ENCODE assay signal across 20 cellular contexts in genomic region chr1:81757398-81758020, GRCh38. TPM values are rescaled to one million over a fixed set of nuclear protein-coding genes. Genes with fewer than 3 reads are reported as not detected.
DNase-seq lines count a peak whose midpoint lies in the region; ATAC-seq, FAIRE-seq and TF ChIP-seq lines count a peak whose summit lies in the region.
"Had no signal": no experiment of that assay in that cellular context is flagged by ENCODE, and none has a peak within 500 bp of the region (broad histone marks: within the 10 kb centered on the region; RNA-seq: fewer than 3 reads in every experiment).

No MANE protein-coding gene starts in this region.

- H3K27me3 ChIP-seq in GM12878 (replicated peaks in 1 of 2; ENCODE audit: control insufficient read depth in 2 of 2, insufficient read depth in 2 of 2, low read length in 1 of 2) (no peaks in the 10 kb centered on the region), hepatocyte (no peaks in the 10 kb centered on the region)

- no peaks in the 10 kb centered on the region for H3K4me1 ChIP-seq in GM12878 (ENCODE audit: control insufficient read depth, insufficient read depth, low read length)
- H3K4me1 ChIP-seq in hepatocyte (ENCODE audit: insufficient read depth), result no peaks in the 10 kb centered on the region

- TF ChIP-seq EP300 in GM12878 (IDR thresholded peaks at IDR 0.05; ENCODE audit: borderline replicate concordance in 1 of 2, control insufficient read depth in 1 of 2, low read depth in 2 of 2, low read length in 2 of 2), result no peak

- in situ Hi-C loops in GM12878 (cut with MboI), result no loop called here

- no peaks in the 10 kb centered on the region for H3K9me3 Mint-ChIP-seq in endothelial cell (ENCODE audit: unreplicated experiment)

- H3K4me2 ChIP-seq in GM12878 (ENCODE audit: control insufficient read depth, insufficient read depth) (no peak overlapping the region), hepatocyte (no peak overlapping the region)

- POLR2A ChIA-PET in GM12878 (lab: Charles Lee), result interaction anchor here (0.6 kb wide), 1 partner anchor 9 kb away, joined by 4 read pairs; no protein-coding TSS in a partner anchor

- CTCF ChIA-PET in GM12878 (lab: Yijun Ruan, JAX), result interaction anchor here (1.0 to 12.1 kb wide), 5 partner anchors 12 to 501 kb away, joined by 3 to 340 read pairs (median 4); no protein-coding TSS in a partner anchor

- 46% methylated on average over 8 of the region's 8 CpGs for WGBS in GM12878 (ENCODE audit: insufficient coverage, insufficient replicate concordance, low lambda C conversion rate, missing lambda C conversion rate)
- 84% methylated on average over 8 of the region's 8 CpGs for WGBS in hepatocyte (ENCODE audit: low lambda C conversion rate, missing lambda C conversion rate)

- no peaks in the 10 kb centered on the region for H3K9me3 ChIP-seq in GM12878 (replicated peaks; ENCODE audit: control insufficient read depth, insufficient read depth, low read length)
- H3K9me3 ChIP-seq in hepatocyte (ENCODE audit: low read depth), result no peaks in the 10 kb centered on the region

- no peak overlapping the region for H3K9ac ChIP-seq in GM12878 (ENCODE audit: control insufficient read depth, insufficient read depth, low read length)

- H3K4me3 ChIP-seq in GM12878 (no peak overlapping the region), hepatocyte (no peak overlapping the region)

- DNase-seq in left ventricle myocardium superior, result no peak
- DNase-seq in Right ventricle myocardium inferior (ENCODE audit: missing footprints), result no peak
- DNase-seq in GM12878 (ENCODE audit: low read depth, low spot score), result no peak
- no peak for DNase-seq in hepatocyte (ENCODE audit: low spot score)
- no peak for DNase-seq in activated CD8-positive, alpha-beta memory T cell treated with anti-CD3 and anti-CD28 coated beads for 24 hours
- no peak for DNase-seq in glomerular visceral epithelial cell (ENCODE audit: extremely low spot score)
- DNase-seq in endothelial cell (ENCODE audit: low spot score), result no peak
- no peak for DNase-seq in SKM-1 (lab: John Stamatoyannopoulos, UW; ENCODE audit: unreplicated experiment)
- DNase-seq: AML-193, DMS 273 treated with DMSO at 0.1 percent for 48 hours, GF-D8, KG1, NCI-H1436, NCI-H2029 treated with DMSO at 0.1 percent for 48 hours, NCI-H510A, NCI-H774 had no signal

- H3K79me2 ChIP-seq in GM12878 (ENCODE audit: control insufficient read depth, insufficient read depth, low read length) (no peaks in the 10 kb centered on the region), hepatocyte (no peaks in the 10 kb centered on the region)

- no peaks in the 10 kb centered on the region for H3K9me2 ChIP-seq in hepatocyte (replicated peaks; ENCODE audit: insufficient read depth)

- no TSS peak for BruUV-seq in GM12878 (replicated peaks; lab: Mats Ljungman, UMichigan)

- no peak overlapping the region for H3K27ac Mint-ChIP-seq in endothelial cell (ENCODE audit: unreplicated experiment)
- H3K27ac Mint-ChIP-seq: CD14-positive monocyte had no signal

- no peak overlapping the region for H3K27ac ChIP-seq in GM12878 (ENCODE audit: control insufficient read depth, insufficient read depth)
- peak overlapping the region; percentile 12 for H3K27ac ChIP-seq in hepatocyte

- no peak overlapping the region for H3K4me3 Mint-ChIP-seq in endothelial cell (ENCODE audit: unreplicated experiment)
- H3K4me3 Mint-ChIP-seq: CD14-positive monocyte had no signal

- intact Hi-C loops in left ventricle myocardium superior (cut with micrococcal nuclease) (no loop called here), Right ventricle myocardium inferior (cut with DNase I) (loop anchor here (5.0 to 10.0 kb wide), 3 partner anchors 205 to 453 kb away; no protein-coding TSS in a partner anchor), GM12878 (cut with micrococcal nuclease; ENCODE audit: unreplicated experiment) (no loop called here)

- no peak overlapping the region for H2AFZ ChIP-seq in GM12878 (ENCODE audit: control insufficient read depth, low read depth, low read length)
- H2AFZ ChIP-seq in hepatocyte, result no peak overlapping the region

- H4K20me1 ChIP-seq in GM12878 (ENCODE audit: control insufficient read depth, insufficient read depth) (no peaks in the 10 kb centered on the region), hepatocyte (ENCODE audit: insufficient read depth, poor library complexity, severe bottlenecking) (no peaks in the 10 kb centered on the region)

- TF ChIP-seq CTCF in GM12878 (IDR thresholded peaks at IDR 0.05 in 2 of 3, conservative IDR thresholded peaks at IDR 0.05 in 1 of 3; ENCODE audit: control insufficient read depth in 2 of 3, extremely low read depth in 1 of 3, insufficient read depth in 1 of 3, low read depth in 3 of 3, low read length in 3 of 3) (no peak), hepatocyte (IDR thresholded peaks at IDR 0.05; ENCODE audit: poor library complexity) (no peak), endothelial cell (IDR thresholded peaks at IDR 0.05; ENCODE audit: unreplicated experiment) (no peak)

- SMC1A ChIA-PET in GM12878 (lab: Charles Lee; ENCODE audit: uncharacterized antibody, unreplicated experiment), result interaction anchor here (0.5 to 12.9 kb wide), 14 partner anchors 10 to 343 kb away, joined by 3 to 407 read pairs (median 3); no protein-coding TSS in a partner anchor

- H3K27me3 Mint-ChIP-seq in endothelial cell (ENCODE audit: unreplicated experiment), result no peaks in the 10 kb centered on the region

- ATAC-seq in left ventricle myocardium superior, result peak; percentile 45
- no peak for ATAC-seq in Right ventricle myocardium inferior
- no peak for ATAC-seq in GM12878
- ATAC-seq: HepG2 had no signal

- TF ChIP-seq POLR2A in GM12878 (IDR thresholded peaks at IDR 0.05; ENCODE audit: low read depth, low read length), result no peak

- no peaks in the 10 kb centered on the region for H3K36me3 Mint-ChIP-seq in endothelial cell (ENCODE audit: low read depth, unreplicated experiment)
- H3K36me3 Mint-ChIP-seq: CD14-positive monocyte had no signal

- no peaks in the 10 kb centered on the region for H3K4me1 Mint-ChIP-seq in endothelial cell (ENCODE audit: unreplicated experiment)
- H3K4me1 Mint-ChIP-seq: CD14-positive monocyte had no signal

- no peak for FAIRE-seq in GM12878 (lab: Jason Lieb, UNC)
- FAIRE-seq: A204.1, HepG2 had no signal

- RAD21 ChIA-PET in GM12878 (lab: Charles Lee; ENCODE audit: unreplicated experiment), result interaction anchor here (0.9 to 8.9 kb wide), 6 partner anchors 14 to 207 kb away, joined by 3 to 296 read pairs (median 4); no protein-coding TSS in a partner anchor

- H3K36me3 ChIP-seq in GM12878 (ENCODE audit: control insufficient read depth in 2 of 2, insufficient read depth in 2 of 2, low read length in 1 of 2) (no peaks in the 10 kb centered on the region), hepatocyte (replicated peaks; ENCODE audit: insufficient read depth, low read depth) (no peaks in the 10 kb centered on the region)

- TF ChIP-seq RAD21 in GM12878 (IDR thresholded peaks at IDR 0.05; ENCODE audit: insufficient read depth, low read depth, low read length), result no peak

TF ChIP-seq in GM12878, 131 proteins besides CTCF, POLR2A, EP300 and RAD21:
- TF ChIP-seq ZSCAN29 (IDR thresholded peaks at IDR 0.05) (no peak), SPI1 (IDR thresholded peaks at IDR 0.05; ENCODE audit: borderline replicate concordance, insufficient read depth, low read depth, low read length) (peak; percentile 81), FOXM1 (IDR thresholded peaks at IDR 0.05; ENCODE audit: low read depth, low read length) (no peak), FOXK2 (IDR thresholded peaks at IDR 0.05) (no peak), RAD51 (IDR thresholded peaks at IDR 0.05) (peak; percentile 52; the same call in 1 of the 2 replicates), CREM (IDR thresholded peaks at IDR 0.05; ENCODE audit: low read depth) (no peak), MTA2 (IDR thresholded peaks at IDR 0.05; ENCODE audit: low read depth) (no peak), YBX1 (IDR thresholded peaks at IDR 0.05) (no peak), E4F1 (IDR thresholded peaks at IDR 0.05; ENCODE audit: borderline replicate concordance, partially characterized antibody) (no peak)

RNA-seq across cellular contexts. Expression of gene ADGRL2, which starts 43.2 kb away (rescaled TPM):
- total RNA-seq in left ventricle myocardium superior, result 48.1 TPM
- total RNA-seq in Right ventricle myocardium inferior, result 42.2 TPM
- 4.3 and 5.3 TPM in 2 replicates for total RNA-seq in GM12878 (2013; cell fraction: nucleolus; rRNA removed)
- 0.17 and 0.82 TPM in 2 replicates for total RNA-seq in GM12878 (2014; rRNA removed)
- 0.22 and 0.46 TPM in 2 replicates for total RNA-seq in GM12878 (2014; rRNA removed; fragmentation: Illumina TruSeq; extraction: Trizol)
- total RNA-seq in GM12878 (2021), result 0.43 and 0.51 TPM in 2 replicates
- polyA plus RNA-seq in GM12878 (2011; ENCODE audit: low read depth), result not detected
- polyA plus RNA-seq in GM12878 (2011; rRNA removed), result 13.6 and 15.0 TPM in 2 replicates
- 9.3 and 9.6 TPM in 2 replicates for polyA plus RNA-seq in GM12878 (2011; cell fraction: cytosol; rRNA removed)
- 12.5 and 23.8 TPM in 2 replicates for polyA plus RNA-seq in GM12878 (2011; cell fraction: nucleus; rRNA removed)
- 0.21 TPM in 1 of 2 replicates, not detected in the other for polyA plus RNA-seq in GM12878 (2012)
- polyA plus RNA-seq in GM12878 (2014; fragmentation: Illumina TruSeq; extraction: Trizol), result 0.26 and 0.27 TPM in 2 replicates
- under 1 TPM; 0.03 to 0.18 TPM for polyA plus RNA-seq in GM12878 (2014; fragmentation: Nextera tagmentation; extraction: Ambion mirVana)
- 0.16 and 0.17 TPM in 2 replicates for polyA plus RNA-seq in GM12878 (2014; rRNA removed)
- polyA plus RNA-seq in GM12878 (2016; fragmentation: Nextera tagmentation; extraction: Ambion mirVana), result under 1 TPM; 0.20 to 0.53 TPM
- polyA minus RNA-seq in GM12878 (2011; rRNA and poly(A)+ RNA removed), result 27.7 and 57.0 TPM in 2 replicates
- 8.0 and 8.8 TPM in 2 replicates for polyA minus RNA-seq in GM12878 (2011; cell fraction: cytosol; rRNA and poly(A)+ RNA removed)
- 29.5 and 30.4 TPM in 2 replicates for polyA minus RNA-seq in GM12878 (2011; cell fraction: nucleus; rRNA and poly(A)+ RNA removed)
- total RNA-seq in hepatocyte, result 120 and 139 TPM in 2 replicates
- polyA plus RNA-seq in hepatocyte, result 45.1 and 50.8 TPM in 2 replicates
- 85.4 TPM for total RNA-seq in endothelial cell (ENCODE audit: unreplicated experiment)
- total RNA-seq: RPMI7951 had no signal
- polyA plus RNA-seq: CD14-positive monocyte had no signal
